ENCODE assay signal across 12 cellular contexts in the genomic region with DNA sequence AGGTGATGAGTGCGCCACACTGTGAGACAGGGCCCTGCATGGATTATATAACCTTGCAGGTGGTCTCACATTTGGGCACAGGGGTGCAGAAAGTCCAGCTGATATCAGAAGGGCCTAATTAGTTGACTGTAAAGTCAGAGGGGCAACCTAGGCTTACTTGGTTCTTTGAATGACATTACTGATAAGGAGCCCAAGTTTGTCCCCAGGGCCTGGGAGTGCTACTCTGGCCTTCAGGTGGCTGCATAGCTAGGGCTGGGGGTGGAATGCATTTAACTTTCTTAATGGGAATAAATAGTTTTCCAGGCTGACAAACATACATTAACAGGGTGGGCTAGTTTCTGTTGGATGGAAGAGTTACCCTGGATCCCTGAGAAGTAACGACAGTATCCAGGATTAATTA. TPM values are rescaled to one million over a fixed set of nuclear protein-coding genes. Genes with fewer than 3 reads are reported as not detected.
DNase-seq lines count a peak whose midpoint lies in the region; ATAC-seq and TF ChIP-seq lines count a peak whose summit lies in the region.
"Had no signal": no experiment of that assay in that cellular context is flagged by ENCODE, and none has a peak within 500 bp of the region (broad histone marks: within the 10 kb centered on the region; RNA-seq: fewer than 3 reads in every experiment).

No MANE protein-coding gene starts in this region.

- H3K9me3 Mint-ChIP-seq in activated naive CD4-positive, alpha-beta T cell treated with anti-CD3 and anti-CD28 coated beads, Interleukin-2, amount 50 U/mL, for 24 hours, result no peaks in the 10 kb centered on the region
- no peaks in the 10 kb centered on the region for H3K9me3 Mint-ChIP-seq in naive thymus-derived CD8-positive, alpha-beta T cell
- H3K9me3 Mint-ChIP-seq: GM23338 had no signal

- no peaks in the 10 kb centered on the region for H3K27me3 Mint-ChIP-seq in activated naive CD4-positive, alpha-beta T cell treated with anti-CD3 and anti-CD28 coated beads, Interleukin-2, amount 50 U/mL, for 24 hours
- H3K27me3 Mint-ChIP-seq in naive thymus-derived CD8-positive, alpha-beta T cell, result no peaks in the 10 kb centered on the region

- no peak overlapping the region for H3K4me3 ChIP-seq in Peyer's patch
- H3K4me3 ChIP-seq: BLaER1 treated with 17β-estradiol and CSF1 and Interleukin-3, amounts not matched to agents 10 nM and 100 nM; GM23338 had no signal

- TF ChIP-seq POLR2A in Peyer's patch (IDR thresholded peaks at IDR 0.05), result no peak

- peaks cover 14% of the 10 kb centered on the region for H3K4me1 Mint-ChIP-seq in activated naive CD4-positive, alpha-beta T cell treated with anti-CD3 and anti-CD28 coated beads, Interleukin-2, amount 50 U/mL, for 24 hours
- H3K4me1 Mint-ChIP-seq in naive thymus-derived CD8-positive, alpha-beta T cell, result peaks cover 8 to 23% (median 17%) of the 10 kb centered on the region in 4 donors

- no peaks in the 10 kb centered on the region for H3K36me3 Mint-ChIP-seq in activated naive CD4-positive, alpha-beta T cell treated with anti-CD3 and anti-CD28 coated beads, Interleukin-2, amount 50 U/mL, for 24 hours
- no peaks in the 10 kb centered on the region for H3K36me3 Mint-ChIP-seq in naive thymus-derived CD8-positive, alpha-beta T cell

- no peaks in the 10 kb centered on the region for H3K27me3 ChIP-seq in Peyer's patch
- H3K27me3 ChIP-seq: BLaER1 treated with 17β-estradiol and CSF1 and Interleukin-3, amounts not matched to agents 10 nM and 100 nM had no signal

- ATAC-seq in naive thymus-derived CD8-positive, alpha-beta T cell, result no peak
- ATAC-seq in GM18520 (IDR thresholded peaks at IDR 0.05; ENCODE audit: unreplicated experiment), result no peak

- H3K9me3 ChIP-seq in Peyer's patch, result no peaks in the 10 kb centered on the region
- H3K9me3 ChIP-seq: BLaER1 treated with 17β-estradiol and CSF1 and Interleukin-3, amounts not matched to agents 10 nM and 100 nM had no signal

- peak overlapping the region; percentile 12 for H3K27ac Mint-ChIP-seq in activated naive CD4-positive, alpha-beta T cell treated with anti-CD3 and anti-CD28 coated beads, Interleukin-2, amount 50 U/mL, for 24 hours
- peak overlapping the region in 6 of 10 donors; percentile 8 to 74 (median 62) for H3K27ac Mint-ChIP-seq in naive thymus-derived CD8-positive, alpha-beta T cell
- H3K27ac Mint-ChIP-seq: GM23338 had no signal

- no peak for TF ChIP-seq CTCF in VCaP (conservative IDR thresholded peaks at IDR 0.05)
- TF ChIP-seq CTCF in Peyer's patch (IDR thresholded peaks at IDR 0.05), result no peak

- H3K4me1 ChIP-seq in Peyer's patch, result peaks cover 3 to 9% (median 5%) of the 10 kb centered on the region in 4 donors

- H3K36me3 ChIP-seq in Peyer's patch, result no peaks in the 10 kb centered on the region
- H3K36me3 ChIP-seq: BLaER1 treated with 17β-estradiol and CSF1 and Interleukin-3, amounts not matched to agents 10 nM and 100 nM had no signal

- POLR2A ChIA-PET in naive thymus-derived CD8-positive, alpha-beta T cell (lab: Charles Lee), result interaction anchor here (0.6 to 1.8 kb wide), 5 partner anchors 34 to 1482 kb away, joined by 3 to 5 read pairs (median 3); a partner anchor contains a TSS

- peak overlapping the region; percentile 35 for H3K27ac ChIP-seq in VCaP
- H3K27ac ChIP-seq in Peyer's patch, result no peak overlapping the region
- H3K27ac ChIP-seq: 22Rv1; BLaER1 treated with 17β-estradiol and CSF1 and Interleukin-3, amounts not matched to agents 10 nM and 100 nM had no signal

- H3K4me3 Mint-ChIP-seq in activated naive CD4-positive, alpha-beta T cell treated with anti-CD3 and anti-CD28 coated beads, Interleukin-2, amount 50 U/mL, for 24 hours, result no peak overlapping the region
- H3K4me3 Mint-ChIP-seq in naive thymus-derived CD8-positive, alpha-beta T cell, result no peak overlapping the region
- H3K4me3 Mint-ChIP-seq: GM23338 had no signal

- DNase-seq in activated naive CD4-positive, alpha-beta T cell treated with Interleukin-2 at 50 U/mL for 16 hours, result no peak
- DNase-seq in naive thymus-derived CD8-positive, alpha-beta T cell, result no peak
- DNase-seq in NCI-H2107 treated with DMSO at 0.1 percent for 48 hours (lab: John Stamatoyannopoulos, UW; ENCODE audit: unreplicated experiment), result no peak
- no peak for DNase-seq in Peyer's patch
- DNase-seq in NCI-H2081 (lab: John Stamatoyannopoulos, UW), result no peak

RNA-seq across cellular contexts. Expression of a gene that starts 3.3 kb away (rescaled TPM):
- total RNA-seq in naive thymus-derived CD8-positive, alpha-beta T cell, result not detected
- not detected for polyA plus RNA-seq in naive thymus-derived CD8-positive, alpha-beta T cell
- total RNA-seq in Peyer's patch, result not detected
- total RNA-seq: GM23338, NCI-H460 had no signal

RNA-seq across cellular contexts. Expression of a gene that starts 3.9 kb away (rescaled TPM):
- 10 to 100 TPM; 32.6 to 34.5 TPM for total RNA-seq in naive thymus-derived CD8-positive, alpha-beta T cell
- polyA plus RNA-seq in naive thymus-derived CD8-positive, alpha-beta T cell, result 1 to 10 TPM in 2 of 3 donors, under 1 TPM in 1; 0.66 to 1.6 (median 1.6) TPM
- total RNA-seq in Peyer's patch, result 100 to 1,000 TPM in 3 of 4 donors, 10 to 100 TPM in 1; 63.5 to 304 (median 264) TPM
